ENCODE assay signal across 10 cellular contexts in the genomic region with DNA sequence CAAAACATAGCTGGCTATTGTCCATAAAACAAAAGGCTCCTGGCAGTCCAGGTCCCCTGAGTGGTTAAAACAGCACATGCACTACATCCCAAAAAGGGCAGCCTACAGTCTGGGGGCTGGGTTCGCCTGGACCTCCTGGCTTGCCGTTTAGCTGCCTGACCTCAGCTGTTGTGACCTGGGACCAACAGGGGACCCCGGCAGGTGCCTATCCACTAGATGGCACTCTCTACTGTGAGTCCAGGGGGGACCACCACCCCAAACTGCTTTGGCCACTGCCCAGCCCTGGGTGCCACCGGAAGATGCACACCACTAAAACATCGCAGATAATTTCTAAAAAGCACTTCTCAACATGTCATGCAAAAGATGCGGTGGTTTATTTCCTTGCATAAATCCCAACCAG. TPM values are rescaled to one million over a fixed set of nuclear protein-coding genes. Genes with fewer than 3 reads are reported as not detected.
DNase-seq lines count a peak whose midpoint lies in the region; ATAC-seq and TF ChIP-seq lines count a peak whose summit lies in the region.
"Had no signal": no experiment of that assay in that cellular context is flagged by ENCODE, and none has a peak within 500 bp of the region (broad histone marks: within the 10 kb centered on the region; RNA-seq: fewer than 3 reads in every experiment).

No MANE protein-coding gene starts in this region.

- no peak overlapping the region for H3K9ac ChIP-seq in neural cell (ENCODE audit: low read length)

- no peaks in the 10 kb centered on the region for H3K4me1 ChIP-seq in HEK293 (ENCODE audit: control insufficient read depth, insufficient read depth, low read length)
- H3K4me1 ChIP-seq: thyroid gland had no signal

- no peaks in the 10 kb centered on the region for H4K20me1 ChIP-seq in neural cell (ENCODE audit: insufficient read depth)

- no peak overlapping the region for H3K4me3 ChIP-seq in HEK293 (ENCODE audit: low read depth, low read length)
- H3K4me3 ChIP-seq in astrocyte of the spinal cord (ENCODE audit: low read depth, low read length), result no peak overlapping the region
- no peak overlapping the region for H3K4me3 ChIP-seq in neural cell (ENCODE audit: low read length)
- H3K4me3 ChIP-seq: thyroid gland had no signal

- no peak for ATAC-seq in HG03432 (IDR thresholded peaks at IDR 0.05; ENCODE audit: unreplicated experiment)

- 0 out of 2 replicates have a peak, but pooled peaks have one; percentile 14 for TF ChIP-seq CTCF in HEK293 (tag by site-specific recombination; IDR thresholded peaks at IDR 0.05)
- peak; percentile 12 for TF ChIP-seq CTCF in astrocyte of the spinal cord (IDR thresholded peaks at IDR 0.05; ENCODE audit: low read depth, low read length)
- peak; percentile 47 for TF ChIP-seq CTCF in neural cell (IDR thresholded peaks at IDR 0.05; ENCODE audit: poor library complexity, severe bottlenecking)

- no peaks in the 10 kb centered on the region for H3K9me3 ChIP-seq in HEK293 (ENCODE audit: control insufficient read depth, insufficient read depth, low read depth, low read length)
- no peaks in the 10 kb centered on the region for H3K9me3 ChIP-seq in neural cell (ENCODE audit: low read length)
- H3K9me3 ChIP-seq: thyroid gland had no signal

- TF ChIP-seq EP300 in neural cell (conservative IDR thresholded peaks at IDR 0.05; ENCODE audit: poor library complexity, severe bottlenecking), result no peak

- no peaks in the 10 kb centered on the region for H3K27me3 ChIP-seq in neural cell (ENCODE audit: insufficient read depth, low read depth, low read length)
- H3K27me3 ChIP-seq: thyroid gland had no signal

- in situ Hi-C loops in astrocyte of the spinal cord (cut with HindIII; ENCODE audit: low sequenced_read_pairs), result no loop called here

- H2AFZ ChIP-seq in neural cell (ENCODE audit: low read depth, low read length), result no peak overlapping the region

- CTCF ChIA-PET in HEK293 (lab: Yijun Ruan, JAX), result interaction anchor here (0.6 to 1.3 kb wide), 6 partner anchors 111 to 759 kb away, joined by 3 to 4 read pairs (median 3); no protein-coding TSS in a partner anchor

- H3K27ac ChIP-seq in HEK293 (ENCODE audit: extremely low read depth, low read depth, low read length) (no peak overlapping the region), neural cell (ENCODE audit: low read length) (no peak overlapping the region), caudate nucleus (ENCODE audit: low read depth, low read length) (no peak overlapping the region)
- H3K27ac ChIP-seq: thyroid gland had no signal

- no peaks in the 10 kb centered on the region for H3K79me2 ChIP-seq in neural cell (replicated peaks; ENCODE audit: insufficient read depth, low read length)

- H3K36me3 ChIP-seq in HEK293 (ENCODE audit: control insufficient read depth in 2 of 2, insufficient read depth in 1 of 2, low read length in 2 of 2) (no peaks in the 10 kb centered on the region), neural cell (ENCODE audit: insufficient read depth, low read length) (no peaks in the 10 kb centered on the region)
- H3K36me3 ChIP-seq: thyroid gland had no signal

- TF ChIP-seq RAD21 in neural cell (conservative IDR thresholded peaks at IDR 0.05), result peak; percentile 60

- H3K9me2 ChIP-seq in neural cell (ENCODE audit: insufficient read depth, low read length), result no peaks in the 10 kb centered on the region

- no peak overlapping the region for H3K4me2 ChIP-seq in neural cell (ENCODE audit: low read length)

- POLR2A ChIA-PET in HEK293 (lab: Yijun Ruan, JAX), result no interaction called here

- H3F3A ChIP-seq in neural cell (ENCODE audit: insufficient read depth, low read length, poor library complexity, severe bottlenecking), result no peaks in the 10 kb centered on the region

- DNase-seq in NCI-H1417 (lab: John Stamatoyannopoulos, UW) (peak in 2 of 3 experiments; percentile 9 to 55), NCI-H1417 treated with DMSO at 0.1 percent for 48 hours (lab: John Stamatoyannopoulos, UW) (no peak), astrocyte of the spinal cord (ENCODE audit: low read depth, low spot score) (no peak), caudate nucleus (lab: John Stamatoyannopoulos, UW) (no peak)
- DNase-seq in activated CD4-positive, alpha-beta T cell treated with anti-CD3 and anti-CD28 coated beads, Interleukin-2, amount 50 U/mL, for 1 hour, result no peak
- DNase-seq: NCI-H1694, thyroid gland had no signal

TF ChIP-seq in HEK293, 187 proteins besides CTCF, POLR2A, EP300 and RAD21:
- TF ChIP-seq, protein P1, sequence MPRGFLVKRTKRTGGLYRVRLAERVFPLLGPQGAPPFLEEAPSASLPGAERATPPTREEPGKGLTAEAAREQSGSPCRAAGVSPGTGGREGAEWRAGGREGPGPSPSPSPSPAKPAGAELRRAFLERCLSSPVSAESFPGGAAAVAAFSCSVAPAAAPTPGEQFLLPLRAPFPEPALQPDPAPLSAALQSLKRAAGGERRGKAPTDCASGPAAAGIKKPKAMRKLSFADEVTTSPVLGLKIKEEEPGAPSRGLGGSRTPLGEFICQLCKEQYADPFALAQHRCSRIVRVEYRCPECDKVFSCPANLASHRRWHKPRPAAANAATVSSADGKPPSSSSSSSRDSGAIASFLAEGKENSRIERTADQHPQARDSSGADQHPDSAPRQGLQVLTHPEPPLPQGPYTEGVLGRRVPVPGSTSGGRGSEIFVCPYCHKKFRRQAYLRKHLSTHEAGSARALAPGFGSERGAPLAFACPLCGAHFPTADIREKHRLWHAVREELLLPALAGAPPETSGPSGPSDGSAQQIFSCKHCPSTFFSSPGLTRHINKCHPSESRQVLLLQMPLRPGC (tag by site-specific recombination; IDR thresholded peaks at IDR 0.05), result no peak
- TF ChIP-seq PATZ1 (tag by site-specific recombination; IDR thresholded peaks at IDR 0.05), result no peak
- peak; percentile 49 for TF ChIP-seq ZNF654 (tag by site-specific recombination; IDR thresholded peaks at IDR 0.05; ENCODE audit: low read depth)

TF ChIP-seq in neural cell, 6 proteins besides CTCF, POLR2A, EP300 and RAD21:
- TF ChIP-seq EZH2 (IDR thresholded peaks at IDR 0.05; ENCODE audit: borderline replicate concordance, insufficient read depth, low read length, poor library complexity, severe bottlenecking) (no peak), SMC3 (conservative IDR thresholded peaks at IDR 0.05; ENCODE audit: poor library complexity) (peak; percentile 65), POLR2AphosphoS5 (IDR thresholded peaks at IDR 0.05) (no peak), TAF1 (IDR thresholded peaks at IDR 0.05; ENCODE audit: low read depth) (no peak)

RNA-seq across cellular contexts. Expression of gene RTL1, which starts 2.9 kb away (rescaled TPM):
- 0.20 TPM in 1 of 2 replicates, not detected in the other for polyA plus RNA-seq in neural cell
- 0.23 TPM in 1 of 2 replicates, not detected in the other for polyA minus RNA-seq in neural cell

Comparison
In these comparisons a context has a peak if more than half of its experiments do, and no peak if none do; other contexts are left out.
1. DNase-seq: peak in NCI-H1417 (2 of 3); none in NCI-H1417 treated with DMSO at 0.1 percent for 48 hours (single experiment), astrocyte of the spinal cord (single experiment), activated CD4-positive, alpha-beta T cell treated with anti-CD3 and anti-CD28 coated beads, Interleukin-2, amount 50 U/mL, for 1 hour (single experiment) and caudate nucleus (0 of 61).
2. Peak in every context shown above with its lines, with median percentiles within 50 percentile points of each other: CTCF ChIP-seq.